1 cellular context compared by ENCODE assay signal in genomic region chr4:150176559-150176958, GRCh38.
TF ChIP-seq lines count a peak whose summit lies in the region.

No MANE protein-coding gene starts in this region.

TF ChIP-seq in IMR-90, 13 proteins besides CTCF, POLR2A, EP300 and RAD21:
- TF ChIP-seq NFE2L2 (IDR thresholded peaks at IDR 0.05; ENCODE audit: low read depth, low read length) = no peak
